2 cellular contexts compared by ENCODE assay signal in genomic region chr21:34878501-34878900, GRCh38.
A peak's percentile ranks its signal among the peaks of the same experiment; 100 is the strongest.
TF ChIP-seq lines count a peak whose summit lies in the region.

No MANE protein-coding gene starts in this region.

TF ChIP-seq in A549, 52 proteins besides CTCF, POLR2A, EP300 and RAD21 (continued from another document):
- TF ChIP-seq REST (IDR thresholded peaks at IDR 0.05) (no peak), ZC3H11A (IDR thresholded peaks at IDR 0.05) (no peak), FOXS1 (CRISPR knock-in tag; IDR thresholded peaks at IDR 0.05) (no peak), NR3C1 (IDR thresholded peaks at IDR 0.05) (no peak), RARB (CRISPR knock-in tag; IDR thresholded peaks at IDR 0.05) (no peak), USF2 (IDR thresholded peaks at IDR 0.05) (no peak), FOSL2 (IDR thresholded peaks at IDR 0.05) (no peak), FOSL2 (CRISPR knock-in tag; IDR thresholded peaks at IDR 0.05) (peak; percentile 83), HOXB5 (CRISPR knock-in tag; IDR thresholded peaks at IDR 0.05) (no peak), NFE2L2 (conservative IDR thresholded peaks at IDR 0.05; ENCODE audit: low read length) (no peak), ESRRA (IDR thresholded peaks at IDR 0.05; ENCODE audit: borderline replicate concordance, low read length) (no peak), E2F6 (IDR thresholded peaks at IDR 0.05; ENCODE audit: borderline replicate concordance, low read depth) (no peak), HES2 (IDR thresholded peaks at IDR 0.05) (no peak), CBX8 (IDR thresholded peaks at IDR 0.05) (no peak), HOXA7 (CRISPR knock-in tag; IDR thresholded peaks at IDR 0.05) (no peak), MAX (IDR thresholded peaks at IDR 0.05) (peak; percentile 49; the same call in 1 of the 2 replicates), PBX3 (IDR thresholded peaks at IDR 0.05) (no peak), PHF8 (IDR thresholded peaks at IDR 0.05; ENCODE audit: borderline replicate concordance, low read depth) (no peak), CEBPB (IDR thresholded peaks at IDR 0.05) (peak in 1 of 2 experiments; percentile 44; a peak in 1 of 4 replicates), HEYL (CRISPR knock-in tag; IDR thresholded peaks at IDR 0.05) (no peak), GATA3 (IDR thresholded peaks at IDR 0.05; ENCODE audit: borderline replicate concordance) (peak; percentile 81), BHLHE40 (IDR thresholded peaks at IDR 0.05; ENCODE audit: low read depth, low read length) (no peak), ZNF302 (CRISPR knock-in tag; IDR thresholded peaks at IDR 0.05) (no peak), JUN (IDR thresholded peaks at IDR 0.05) (peak in 1 of 2 experiments; percentile 45; a peak in 1 of 5 replicates), ZSCAN20 (CRISPR knock-in tag; IDR thresholded peaks at IDR 0.05) (no peak)

TF ChIP-seq in HepG2, 621 proteins besides CTCF, POLR2A, EP300 and RAD21 (continued from another document and continues in another):
- TF ChIP-seq PRDM15 (CRISPR knock-in tag; IDR thresholded peaks at IDR 0.05) (no peak), ZNF354B (CRISPR knock-in tag; IDR thresholded peaks at IDR 0.05) (no peak), CSRNP2 (CRISPR knock-in tag; conservative IDR thresholded peaks at IDR 0.05; ENCODE audit: low read depth) (no peak), ZMYM2 (CRISPR knock-in tag; IDR thresholded peaks at IDR 0.05) (no peak), ZNF512 (CRISPR knock-in tag; IDR thresholded peaks at IDR 0.05) (no peak), FOXP1 (IDR thresholded peaks at IDR 0.05) (no peak), FOXP1 (CRISPR knock-in tag; IDR thresholded peaks at IDR 0.05) (peak; percentile 70; the same call in 1 of the 2 replicates), HHEX (CRISPR knock-in tag; IDR thresholded peaks at IDR 0.05) (peak; percentile 60), ZNF816 (CRISPR knock-in tag; IDR thresholded peaks at IDR 0.05; ENCODE audit: borderline replicate concordance) (no peak), SIN3A (IDR thresholded peaks at IDR 0.05; ENCODE audit: borderline replicate concordance, low read depth, low read length) (no peak), ZSCAN20 (CRISPR knock-in tag; IDR thresholded peaks at IDR 0.05; ENCODE audit: borderline replicate concordance) (no peak), LRRFIP1 (CRISPR knock-in tag; conservative IDR thresholded peaks at IDR 0.05) (no peak), HNF1B (CRISPR knock-in tag; IDR thresholded peaks at IDR 0.05) (no peak), MAFF (IDR thresholded peaks at IDR 0.05; ENCODE audit: low read depth, low read length) (no peak), ARID5B (CRISPR knock-in tag; IDR thresholded peaks at IDR 0.05) (peak; percentile 47), TOPORS (CRISPR knock-in tag; IDR thresholded peaks at IDR 0.05) (no peak), KMT2B (CRISPR knock-in tag; IDR thresholded peaks at IDR 0.05) (no peak), ZNF740 (CRISPR knock-in tag; IDR thresholded peaks at IDR 0.05) (no peak), FOXA3 (CRISPR knock-in tag; IDR thresholded peaks at IDR 0.05) (peak; percentile 56), HCFC1 (IDR thresholded peaks at IDR 0.05; ENCODE audit: low read depth, low read length) (no peak), ZNF550 (CRISPR knock-in tag; IDR thresholded peaks at IDR 0.05; ENCODE audit: borderline replicate concordance) (no peak), NFAT5 (CRISPR knock-in tag; IDR thresholded peaks at IDR 0.05) (no peak), DNMT1 (CRISPR knock-in tag; IDR thresholded peaks at IDR 0.05) (no peak), MLLT10 (CRISPR knock-in tag; IDR thresholded peaks at IDR 0.05) (no peak), CEBPB (IDR thresholded peaks at IDR 0.05; ENCODE audit: borderline replicate concordance, low read depth, low read length) (no peak)
